In genomic region chr18:36067118-36067957, GRCh38 we compare ENCODE assay signal across 8 cellular contexts. TPM values are rescaled to one million over a fixed set of nuclear protein-coding genes. Genes with fewer than 3 reads are reported as not detected.
DNase-seq lines count a peak whose midpoint lies in the region; ATAC-seq lines count a peak whose summit lies in the region.

RPRD1A (minus strand) TSS chr18:36067559; CDS start chr18:36067404, 155 bp downstream.

- peak within 1 kb of the TSS; percentile 94 for H3K23ac ChIP-seq in mesendoderm (ENCODE audit: low read length)

- peak within 1 kb of the TSS; percentile 92 for H3K27ac Mint-ChIP-seq in activated CD8-positive, alpha-beta memory T cell treated with anti-CD3 and anti-CD28 coated beads, Interleukin-2, amount 10 ng/mL, durations not matched to agents 7 days and 5 days

- H3K36me3 ChIP-seq in NT2/D1 (ENCODE audit: insufficient read depth, insufficient read length, low read length) (peaks cover 10% of the 10 kb centered on the region), endocrine pancreas (ENCODE audit: control insufficient read depth, insufficient read depth, low read length) (no peaks in the 10 kb centered on the region), mesendoderm (ENCODE audit: control insufficient read depth, insufficient read depth, low read length) (no peaks in the 10 kb centered on the region)

- no peaks in the 10 kb centered on the region for H3K9me3 Mint-ChIP-seq in activated CD8-positive, alpha-beta memory T cell treated with anti-CD3 and anti-CD28 coated beads, Interleukin-2, amount 10 ng/mL, durations not matched to agents 7 days and 5 days (ENCODE audit: low read depth)

- WGBS in mesendoderm (ENCODE audit: extremely low coverage, insufficient coverage, low lambda C conversion rate): no CpG with 5 or more reads among the region's 64 CpGs

- no peak within 1 kb of the TSS for H3K4ac ChIP-seq in mesendoderm (ENCODE audit: low read depth, low read length)

- peak; percentile 91 for ATAC-seq in GM21381 (IDR thresholded peaks at IDR 0.05; ENCODE audit: unreplicated experiment)
- ATAC-seq in activated CD8-positive, alpha-beta memory T cell treated with anti-CD3 and anti-CD28 coated beads, Interleukin-2, amount 10 ng/mL, durations not matched to agents 7 days and 5 days: peak; percentile 96

- no peak within 1 kb of the TSS for H2BK120ac ChIP-seq in mesendoderm (ENCODE audit: low read depth, low read length)

- H3K56ac ChIP-seq in mesendoderm (ENCODE audit: low read length): peak within 1 kb of the TSS; percentile 99

- H3K4me2 ChIP-seq in mesendoderm (ENCODE audit: low read length): peak within 1 kb of the TSS; percentile 82

- peak within 1 kb of the TSS; percentile 91 for H3K4me3 Mint-ChIP-seq in activated CD8-positive, alpha-beta memory T cell treated with anti-CD3 and anti-CD28 coated beads, Interleukin-2, amount 10 ng/mL, durations not matched to agents 7 days and 5 days

- H3K9ac ChIP-seq in NT2/D1 (ENCODE audit: insufficient read length, low read depth) (peak within 1 kb of the TSS; percentile 95), endocrine pancreas (ENCODE audit: control insufficient read depth, insufficient read depth, low read length) (peak within 1 kb of the TSS; percentile 96), mesendoderm (ENCODE audit: low read length) (peak within 1 kb of the TSS; percentile 96)

- H3K27me3 Mint-ChIP-seq in activated CD8-positive, alpha-beta memory T cell treated with anti-CD3 and anti-CD28 coated beads, Interleukin-2, amount 10 ng/mL, durations not matched to agents 7 days and 5 days: no peaks in the 10 kb centered on the region

- H2BK5ac ChIP-seq in mesendoderm (ENCODE audit: low read length): no peak within 1 kb of the TSS

- H4K5ac ChIP-seq in mesendoderm (ENCODE audit: low read length): no peak within 1 kb of the TSS

- peaks cover 45% of the 10 kb centered on the region for H3K79me2 ChIP-seq in mesendoderm (ENCODE audit: control insufficient read depth, insufficient read depth, low read length)

- H3K4me3 ChIP-seq in NT2/D1 (ENCODE audit: insufficient read length, low read depth): peak within 1 kb of the TSS; percentile 94
- H3K4me3 ChIP-seq in endocrine pancreas (ENCODE audit: control insufficient read depth, insufficient read depth, low read length): peak within 1 kb of the TSS; percentile 99
- peak within 1 kb of the TSS; percentile 93 for H3K4me3 ChIP-seq in mesendoderm (ENCODE audit: low read length)

- CTCF ChIA-PET in activated CD8-positive, alpha-beta memory T cell treated with anti-CD3 and anti-CD28 coated beads, Interleukin-2, amount 10 ng/mL, durations not matched to agents 7 days and 5 days (lab: Charles Lee): interaction anchor here (1.7 kb wide), 1 partner anchor 50 kb away, joined by 5 read pairs; no protein-coding TSS in a partner anchor

- H3K4me1 Mint-ChIP-seq in activated CD8-positive, alpha-beta memory T cell treated with anti-CD3 and anti-CD28 coated beads, Interleukin-2, amount 10 ng/mL, durations not matched to agents 7 days and 5 days: peaks cover 23% of the 10 kb centered on the region

- peak within 1 kb of the TSS; percentile 16 for H3K18ac ChIP-seq in mesendoderm (ENCODE audit: low read length)

- DNase-seq in COR-L47 (lab: John Stamatoyannopoulos, UW) (peak; percentile 99), HUDEP-2 (lab: John Stamatoyannopoulos, UW; ENCODE audit: unreplicated experiment in 76 of 76) (peak; percentile 57 to 100 (median 96)), NT2/D1 (ENCODE audit: low read depth, low spot score) (peak; percentile 88), mesendoderm (peak; percentile 96)
- DNase-seq in activated CD8-positive, alpha-beta memory T cell treated with anti-CD3 and anti-CD28 coated beads, Interleukin-2, amount 10 ng/mL, durations not matched to agents 7 days and 5 days: peak; percentile 98
- DNase-seq in stimulated activated CD8-positive, alpha-beta memory T cell treated with anti-CD3 and anti-CD28 coated beads, Interleukin-15, amount 100 ng/mL, for 1 hour (ENCODE audit: low read depth): peak; percentile 96

- 0 out of 2 replicates have a peak, but pooled peaks cover 7% of the 10 kb centered on the region for H3K9me3 ChIP-seq in NT2/D1 (ENCODE audit: insufficient read depth, low read length)
- H3K9me3 ChIP-seq in endocrine pancreas (ENCODE audit: control insufficient read depth, low read length): no peaks in the 10 kb centered on the region

- peaks cover 14% of the 10 kb centered on the region for H3K36me3 Mint-ChIP-seq in activated CD8-positive, alpha-beta memory T cell treated with anti-CD3 and anti-CD28 coated beads, Interleukin-2, amount 10 ng/mL, durations not matched to agents 7 days and 5 days

- peak within 1 kb of the TSS; percentile 41 for H3K27ac ChIP-seq in mesendoderm (ENCODE audit: low read depth, low read length)

- no peak within 1 kb of the TSS for H2AK5ac ChIP-seq in mesendoderm (ENCODE audit: low read length)

- H3K4me1 ChIP-seq in NT2/D1 (ENCODE audit: insufficient read depth, insufficient read length) (no peaks in the 10 kb centered on the region), endocrine pancreas (ENCODE audit: control insufficient read depth, insufficient read depth, low read length) (peaks cover 13% of the 10 kb centered on the region), mesendoderm (ENCODE audit: control insufficient read depth, low read depth, low read length) (no peaks in the 10 kb centered on the region)

- H4K8ac ChIP-seq in mesendoderm (ENCODE audit: low read depth, low read length): no peak within 1 kb of the TSS

- H3K79me1 ChIP-seq in mesendoderm (ENCODE audit: low read length): peaks cover 1% of the 10 kb centered on the region

- H2BK15ac ChIP-seq in mesendoderm (replicated peaks; ENCODE audit: low read depth): no peak within 1 kb of the TSS

- H3K27me3 ChIP-seq in NT2/D1 (ENCODE audit: insufficient read depth, insufficient read length) (no peaks in the 10 kb centered on the region), endocrine pancreas (ENCODE audit: control insufficient read depth, insufficient read depth, low read length) (no peaks in the 10 kb centered on the region), mesendoderm (ENCODE audit: insufficient read depth, low read length, poor library complexity) (no peaks in the 10 kb centered on the region)

RNA-seq across cellular contexts. Expression of gene RPRD1A, which starts in this region (rescaled TPM):
- total RNA-seq in activated CD8-positive, alpha-beta memory T cell treated with anti-CD3 and anti-CD28 coated beads, Interleukin-2, amount 10 ng/mL, durations not matched to agents 7 days and 5 days: 10 to 100 TPM; 26.2 to 33.4 TPM
- polyA plus RNA-seq in mesendoderm (2013, experiment 1 of 2): 81.2 TPM
- 82.0 TPM for polyA plus RNA-seq in mesendoderm (2013, experiment 2 of 2)

Comparison
In these comparisons a context has a peak if more than half of its experiments do, and no peak if none do; other contexts are left out.
1. Peak in every context shown above with its lines: DNase-seq, ATAC-seq, H3K4me3 ChIP-seq and H3K27ac ChIP-seq.